In genomic region chr10:132535065-132535651, GRCh38 we compare ENCODE assay signal across 12 cellular contexts. TPM values are rescaled to one million over a fixed set of nuclear protein-coding genes. Genes with fewer than 3 reads are reported as not detected.
DNase-seq lines count a peak whose midpoint lies in the region; ATAC-seq and TF ChIP-seq lines count a peak whose summit lies in the region.
"Had no signal": no experiment of that assay in that cellular context is flagged by ENCODE, and none has a peak within 500 bp of the region (broad histone marks: within the 10 kb centered on the region; RNA-seq: fewer than 3 reads in every experiment).

No MANE protein-coding gene starts in this region.

- H3K27ac ChIP-seq in DND-41 (ENCODE audit: low read length): no peak overlapping the region
- H3K27ac ChIP-seq in endodermal cell (ENCODE audit: low read depth, low read length): no peak overlapping the region
- no peak overlapping the region for H3K27ac ChIP-seq in neuronal stem cell (replicated peaks; ENCODE audit: low read length)
- H3K27ac ChIP-seq: brain microvascular endothelial cell, epithelial cell of prostate had no signal

- H3K4me1 Mint-ChIP-seq in endodermal cell: peaks cover 17% of the 10 kb centered on the region

- H2BK12ac ChIP-seq in neuronal stem cell (ENCODE audit: low read length): peak overlapping the region; percentile 24

- H3K27ac Mint-ChIP-seq in endodermal cell: no peak overlapping the region

- TF ChIP-seq POLR2A in NB4 (IDR thresholded peaks at IDR 0.05; ENCODE audit: extremely low read depth, insufficient read length): no peak

- no peaks in the 10 kb centered on the region for H3K36me3 Mint-ChIP-seq in endodermal cell (ENCODE audit: low read depth)

- peak overlapping the region; percentile 34 for H3K23ac ChIP-seq in neuronal stem cell (ENCODE audit: low read depth, low read length, poor library complexity)

- H3K79me2 ChIP-seq in DND-41 (ENCODE audit: insufficient read depth, low read length): peaks cover 28% of the 10 kb centered on the region

- H3K9me3 Mint-ChIP-seq in endodermal cell: peaks cover 21% of the 10 kb centered on the region

- peak overlapping the region; percentile 95; the same call in 1 of the 2 replicates for H3K4me2 ChIP-seq in DND-41 (ENCODE audit: insufficient read depth, low read length)
- no peak overlapping the region for H3K4me2 ChIP-seq in neuronal stem cell (ENCODE audit: insufficient read depth, low read length, poor library complexity, severe bottlenecking)

- no peak overlapping the region for H2BK120ac ChIP-seq in neuronal stem cell (ENCODE audit: low read depth, low read length)

- H2AFZ ChIP-seq in DND-41 (ENCODE audit: low read depth, low read length) (no peak overlapping the region), neuronal stem cell (ENCODE audit: low read length) (no peak overlapping the region)

- H2AK5ac ChIP-seq in neuronal stem cell (ENCODE audit: low read depth, low read length): peak overlapping the region; percentile 66

- no peak overlapping the region for H3K4me3 ChIP-seq in DND-41 (ENCODE audit: low read depth in 1 of 2, low read length in 2 of 2)
- peak overlapping the region; percentile 88 for H3K4me3 ChIP-seq in NB4 (ENCODE audit: low read depth, low read length)
- no peak overlapping the region for H3K4me3 ChIP-seq in endodermal cell (ENCODE audit: low read length)
- peak overlapping the region in 1 of 2 donors; percentile 11 for H3K4me3 ChIP-seq in neuronal stem cell (ENCODE audit: low read length in 2 of 2)

- H3K36me3 ChIP-seq in DND-41 (ENCODE audit: insufficient read depth, low read length): no peaks in the 10 kb centered on the region
- H3K36me3 ChIP-seq in endodermal cell (ENCODE audit: control insufficient read depth, insufficient read depth, low read length): no peaks in the 10 kb centered on the region
- H3K36me3 ChIP-seq in neuronal stem cell (replicated peaks in 1 of 2; ENCODE audit: control insufficient read depth in 2 of 2, insufficient read depth in 2 of 2, low read length in 2 of 2): peaks cover 0 to 4% of the 10 kb centered on the region in 2 donors
- H3K36me3 ChIP-seq: brain microvascular endothelial cell had no signal

- H3K4me3 Mint-ChIP-seq in endodermal cell: no peak overlapping the region

- peaks cover 5% of the 10 kb centered on the region for H3K9me3 ChIP-seq in DND-41 (ENCODE audit: insufficient read depth, low read length, severe bottlenecking)
- H3K9me3 ChIP-seq in endodermal cell (ENCODE audit: control insufficient read depth, low read length): peaks cover 20% of the 10 kb centered on the region
- H3K9me3 ChIP-seq in neuronal stem cell (replicated peaks in 1 of 2; ENCODE audit: control insufficient read depth in 2 of 2, insufficient read depth in 1 of 2, low read depth in 1 of 2, low read length in 2 of 2): peaks cover 5 to 18% of the 10 kb centered on the region in 2 donors

- no peak overlapping the region for H4K8ac ChIP-seq in neuronal stem cell (ENCODE audit: low read depth, low read length)

- H2BK5ac ChIP-seq in neuronal stem cell (ENCODE audit: low read length): no peak overlapping the region

- H3K9ac ChIP-seq in DND-41 (ENCODE audit: low read depth, low read length) (0 out of 2 replicates have a peak overlapping the region, but pooled peaks have one; percentile 7), endodermal cell (ENCODE audit: extremely low read depth, low read length, poor library complexity, severe bottlenecking) (no peak overlapping the region), neuronal stem cell (ENCODE audit: low read depth, low read length, poor library complexity) (peak overlapping the region; percentile 64)

- DNase-seq in DND-41: no peak
- DNase-seq in NB4 (ENCODE audit: low read depth): no peak
- peak; percentile 40 for DNase-seq in endodermal cell
- no peak for DNase-seq in neuronal stem cell (ENCODE audit: low spot score)
- DNase-seq in amniotic stem cell (lab: John Stamatoyannopoulos, UW): no peak
- no peak for DNase-seq in foreskin melanocyte
- no peak for DNase-seq in superior temporal gyrus (ENCODE audit: extremely low spot score)
- DNase-seq in D341Med (ENCODE audit: low spot score): no peak
- DNase-seq: brain microvascular endothelial cell, KBM-7, NCI-H2081 had no signal

- H4K20me1 ChIP-seq in DND-41 (ENCODE audit: insufficient read depth, low read length): peaks cover 22% of the 10 kb centered on the region

- no peaks in the 10 kb centered on the region for H3K27me3 ChIP-seq in DND-41 (ENCODE audit: insufficient read depth, low read length, poor library complexity)
- no peaks in the 10 kb centered on the region for H3K27me3 ChIP-seq in endodermal cell (ENCODE audit: control insufficient read depth, insufficient read depth, low read length, poor library complexity, severe bottlenecking)
- H3K27me3 ChIP-seq in neuronal stem cell (ENCODE audit: control insufficient read depth in 3 of 3, insufficient read depth in 3 of 3, low read depth in 1 of 3, low read length in 3 of 3): peaks cover 0 to 3% (median 0%) of the 10 kb centered on the region in 3 experiments
- H3K27me3 ChIP-seq: brain microvascular endothelial cell had no signal

- H3K18ac ChIP-seq in neuronal stem cell (ENCODE audit: low read length): no peak overlapping the region

- peaks cover 42% of the 10 kb centered on the region for H3K4me1 ChIP-seq in DND-41 (ENCODE audit: insufficient read depth, low read length)
- peaks cover 2% of the 10 kb centered on the region for H3K4me1 ChIP-seq in endodermal cell (ENCODE audit: control insufficient read depth, insufficient read depth, low read length)
- H3K4me1 ChIP-seq in neuronal stem cell (ENCODE audit: control insufficient read depth in 2 of 2, insufficient read depth in 1 of 2, low read depth in 1 of 2, low read length in 2 of 2): peaks cover 7 to 27% of the 10 kb centered on the region in 2 donors

- H4K91ac ChIP-seq in neuronal stem cell (ENCODE audit: low read depth, low read length, poor library complexity): no peak overlapping the region

- peaks cover 31% of the 10 kb centered on the region for H3K27me3 Mint-ChIP-seq in endodermal cell (ENCODE audit: insufficient read depth)

- ATAC-seq in DND-41 (ENCODE audit: insufficient read depth, low read depth): no peak

- no peak overlapping the region for H2BK15ac ChIP-seq in neuronal stem cell (ENCODE audit: low read length)

- no peak overlapping the region for H3K4ac ChIP-seq in neuronal stem cell (ENCODE audit: low read length)

- TF ChIP-seq CTCF in DND-41 (IDR thresholded peaks at IDR 0.05; ENCODE audit: borderline replicate concordance, extremely low read depth, low read length, poor library complexity, severe bottlenecking) (no peak), NB4 (IDR thresholded peaks at IDR 0.05; ENCODE audit: low read depth, low read length) (no peak), endodermal cell (conservative IDR thresholded peaks at IDR 0.05) (no peak)

- peak overlapping the region; percentile 97 for H3K14ac ChIP-seq in neuronal stem cell (ENCODE audit: low read length)

- WGBS in endodermal cell (ENCODE audit: insufficient coverage in 1 of 2, insufficient read length in 1 of 2), 2 experiments: 92 to 98% methylated on average over 15 to 18 of the region's 18 CpGs
- no CpG with 5 or more reads among the region's 18 CpGs for WGBS in neuronal stem cell (ENCODE audit: extremely low coverage in 2 of 2, insufficient read length in 2 of 2, insufficient replicate concordance in 1 of 2), 2 donors

- peaks cover 2% of the 10 kb centered on the region for H3K79me1 ChIP-seq in neuronal stem cell (ENCODE audit: low read depth, low read length)

RNA-seq across cellular contexts. Expression of gene INPP5A, which starts 2.4 kb away (rescaled TPM):
- total RNA-seq in endodermal cell: 10 to 100 TPM; 20.7 to 26.7 TPM
- polyA plus RNA-seq in endodermal cell (2013, experiment 1 of 2): 21.7 TPM
- 20.9 TPM for polyA plus RNA-seq in endodermal cell (2013, experiment 2 of 2)
- 13.4 TPM for polyA plus RNA-seq in neuronal stem cell (2013, experiment 1 of 2)
- polyA plus RNA-seq in neuronal stem cell (2013, experiment 2 of 2): 13.7 TPM
